ENCODE assay signal across 30 cellular contexts in genomic region chr12:130807309-130807708, GRCh38.
"Had no signal": no experiment of that assay in that cellular context is flagged by ENCODE, and none has a peak within 500 bp of the region (broad histone marks: within the 10 kb centered on the region; RNA-seq: fewer than 3 reads in every experiment).

No MANE protein-coding gene starts in this region.

- H3K4me3 Mint-ChIP-seq: activated CD4-positive, alpha-beta memory T cell treated with anti-CD3 and anti-CD28 coated beads, Interleukin-2, amount 10 ng/mL, durations not matched to agents 7 days and 5 days; activated CD4-positive, alpha-beta T cell treated with anti-CD3 and anti-CD28 coated beads, Interleukin-2, amount 10 ng/mL, durations not matched to agents 7 days and 5 days; activated naive CD8-positive, alpha-beta T cell; activated T-cell treated with anti-CD3 and anti-CD28 coated beads, Interleukin-2, amount 50 U/mL, for 24 hours; activated T-cell treated with anti-CD3 and anti-CD28 coated beads, Interleukin-2, amount 50 U/mL, for 72 hours; activated T-helper 17 cell treated with anti-CD3 and anti-CD28 coated beads, Interleukin-2, amount 50 U/mL, for 72 hours; central memory CD8-positive, alpha-beta T cell; dendritic cell treated with granulocyte-macrophage colony-stimulating factor and Interleukin-4, amounts not matched to agents 40 ng/mL and 50 ng/mL, for 4 days; endodermal cell; WTC11 had no signal

- H3K4me1 ChIP-seq: heart right ventricle had no signal

- H3K9me3 ChIP-seq: heart right ventricle had no signal

- H3K27ac ChIP-seq: brain microvascular endothelial cell, coronary artery, heart right ventricle, VCaP had no signal

- DNase-seq: activated CD4-positive, alpha-beta memory T cell treated with anti-CD3 and anti-CD28 coated beads, Interleukin-2, amount 10 ng/mL, durations not matched to agents 7 days and 5 days; activated CD4-positive, alpha-beta T cell treated with anti-CD3 and anti-CD28 coated beads for 1 hour; activated CD4-positive, alpha-beta T cell treated with anti-CD3 and anti-CD28 coated beads for 4 hours; activated CD4-positive, alpha-beta T cell treated with anti-CD3 and anti-CD28 coated beads, Interleukin-2, amount 10 ng/mL, durations not matched to agents 7 days and 5 days; activated CD4-positive, alpha-beta T cell treated with anti-CD3 and anti-CD28 coated beads, Interleukin-2, amount 50 U/mL, for 4 hours; activated CD8-positive, alpha-beta memory T cell treated with anti-CD3 and anti-CD28 coated beads, Interleukin-2, amount 50 U/mL, for 48 hours; activated effector memory CD4-positive, alpha-beta T cell treated with Interleukin-2 at 50 U/mL for 16 hours; activated gamma-delta T cell treated with Interleukin-2 at 50 U/mL for 16 hours; activated naive CD4-positive, alpha-beta T cell treated with anti-CD3 and anti-CD28 coated beads, Interleukin-2, amount 50 U/mL, for 16 hours; activated naive CD4-positive, alpha-beta T cell treated with Interleukin-2 at 50 U/mL for 16 hours; activated T-cell treated with anti-CD3 and anti-CD28 coated beads for 4 hours; activated T-cell treated with anti-CD3 and anti-CD28 coated beads, Interleukin-2, amount 50 U/mL, for 24 hours; activated T-cell treated with anti-CD3 and anti-CD28 coated beads, Interleukin-2, amount 50 U/mL, for 72 hours; amniotic stem cell; brain microvascular endothelial cell; effector memory CD4-positive, alpha-beta T cell; endodermal cell; foreskin fibroblast; heart right ventricle; T-helper 1 cell; T-helper 2 cell had no signal

- H3K4me1 Mint-ChIP-seq: central memory CD8-positive, alpha-beta T cell; endodermal cell had no signal

- H3K27ac Mint-ChIP-seq: activated CD4-positive, alpha-beta memory T cell treated with anti-CD3 and anti-CD28 coated beads, Interleukin-2, amount 10 ng/mL, durations not matched to agents 7 days and 5 days; activated CD4-positive, alpha-beta T cell treated with anti-CD3 and anti-CD28 coated beads, Interleukin-2, amount 10 ng/mL, durations not matched to agents 7 days and 5 days; activated naive CD8-positive, alpha-beta T cell; activated T-cell treated with anti-CD3 and anti-CD28 coated beads, Interleukin-2, amount 50 U/mL, for 24 hours; activated T-cell treated with anti-CD3 and anti-CD28 coated beads, Interleukin-2, amount 50 U/mL, for 72 hours; activated T-helper 17 cell treated with anti-CD3 and anti-CD28 coated beads, Interleukin-2, amount 50 U/mL, for 72 hours; dendritic cell treated with granulocyte-macrophage colony-stimulating factor and Interleukin-4, amounts not matched to agents 40 ng/mL and 50 ng/mL, for 4 days had no signal

- H3K27me3 ChIP-seq: brain microvascular endothelial cell, dorsolateral prefrontal cortex, heart right ventricle had no signal

- ATAC-seq: activated T-cell treated with anti-CD3 and anti-CD28 coated beads, Interleukin-2, amount 50 U/mL, for 72 hours; activated T-helper 17 cell treated with anti-CD3 and anti-CD28 coated beads, Interleukin-2, amount 50 U/mL, for 72 hours; esophagus mucosa; heart right ventricle; WTC11 had no signal

- H3K4me3 ChIP-seq: coronary artery, dorsolateral prefrontal cortex, heart right ventricle had no signal

- H3K27me3 Mint-ChIP-seq: activated CD4-positive, alpha-beta memory T cell treated with anti-CD3 and anti-CD28 coated beads, Interleukin-2, amount 10 ng/mL, durations not matched to agents 7 days and 5 days; activated CD4-positive, alpha-beta T cell treated with anti-CD3 and anti-CD28 coated beads, Interleukin-2, amount 10 ng/mL, durations not matched to agents 7 days and 5 days; activated naive CD8-positive, alpha-beta T cell; activated T-cell treated with anti-CD3 and anti-CD28 coated beads, Interleukin-2, amount 50 U/mL, for 24 hours; activated T-helper 17 cell treated with anti-CD3 and anti-CD28 coated beads, Interleukin-2, amount 50 U/mL, for 72 hours; central memory CD8-positive, alpha-beta T cell; dendritic cell treated with granulocyte-macrophage colony-stimulating factor and Interleukin-4, amounts not matched to agents 40 ng/mL and 50 ng/mL, for 4 days had no signal
